In genomic region chr1:8903908-8904650, GRCh38 we compare ENCODE assay signal across 8 cellular contexts. TPM values are rescaled to one million over a fixed set of nuclear protein-coding genes. Genes with fewer than 3 reads are reported as not detected.
A peak's percentile ranks its signal among the peaks of the same experiment; 100 is the strongest.
DNase-seq lines count a peak whose midpoint lies in the region; ATAC-seq, FAIRE-seq and TF ChIP-seq lines count a peak whose summit lies in the region.

No MANE protein-coding gene starts in this region.

- H3K9me3 ChIP-seq in mesenchymal stem cell (ENCODE audit: control insufficient read depth, low read length) (no peaks in the 10 kb centered on the region), mucosa of descending colon (no peaks in the 10 kb centered on the region)

- no peak overlapping the region for H2BK120ac ChIP-seq in mesenchymal stem cell (ENCODE audit: low read depth, low read length)

- FAIRE-seq in bronchial epithelial cell (lab: Jason Lieb, UNC) = peak; percentile 50
- no peak for FAIRE-seq in frontal cortex (lab: Jason Lieb, UNC)

- H2AFZ ChIP-seq in mesenchymal stem cell (ENCODE audit: low read depth, low read length) = no peak overlapping the region

- H3K27ac ChIP-seq in mesenchymal stem cell (ENCODE audit: low read length, poor library complexity, severe bottlenecking) = peak overlapping the region; percentile 82

- 56% methylated on average over 6 of the region's 6 CpGs for WGBS in mesenchymal stem cell

- H4K8ac ChIP-seq in mesenchymal stem cell (ENCODE audit: low read length) = no peak overlapping the region

- no peaks in the 10 kb centered on the region for H3K79me1 ChIP-seq in mesenchymal stem cell (replicated peaks; ENCODE audit: low read length, poor library complexity, severe bottlenecking)

- H3K4ac ChIP-seq in mesenchymal stem cell (ENCODE audit: low read depth in 1 of 2, low read length in 2 of 2) = no peak overlapping the region

- peak overlapping the region; percentile 63 for H2AK5ac ChIP-seq in mesenchymal stem cell (ENCODE audit: low read length, severe bottlenecking)

- H3K4me2 ChIP-seq in mesenchymal stem cell (ENCODE audit: low read length, poor library complexity, severe bottlenecking) = no peak overlapping the region

- H3K18ac ChIP-seq in mesenchymal stem cell (ENCODE audit: low read depth in 1 of 2, low read length in 2 of 2) = no peak overlapping the region

- peak overlapping the region in 1 of 2 experiments; percentile 23 for H2BK12ac ChIP-seq in mesenchymal stem cell (ENCODE audit: low read length in 2 of 2)

- no peak overlapping the region for H2BK5ac ChIP-seq in mesenchymal stem cell (ENCODE audit: low read depth, low read length, poor library complexity, severe bottlenecking)

- no peak overlapping the region for H2BK15ac ChIP-seq in mesenchymal stem cell (ENCODE audit: low read depth, poor library complexity, severe bottlenecking)

- DNase-seq in AG09319 (ENCODE audit: extremely low read depth, low read depth) = peak; percentile 88
- DNase-seq in MV-4-11 (lab: John Stamatoyannopoulos, UW) = peak; percentile 55
- peak; percentile 93 for DNase-seq in bronchial epithelial cell (ENCODE audit: low read depth)
- peak; percentile 82 for DNase-seq in mesenchymal stem cell
- DNase-seq in mucosa of descending colon = no peak
- DNase-seq in frontal cortex (ENCODE audit: low spot score in 2 of 2) = no peak

- no peak for ATAC-seq in GM19351 (IDR thresholded peaks at IDR 0.05; ENCODE audit: unreplicated experiment)
- ATAC-seq in mucosa of descending colon = no peak
- no peak for ATAC-seq in HG02610 (IDR thresholded peaks at IDR 0.05; ENCODE audit: unreplicated experiment)

- no peak overlapping the region for H4K91ac ChIP-seq in mesenchymal stem cell (ENCODE audit: low read length)

- H3K27me3 ChIP-seq in bronchial epithelial cell (ENCODE audit: control insufficient read depth, insufficient read depth, low read length) (no peaks in the 10 kb centered on the region), mesenchymal stem cell (ENCODE audit: control insufficient read depth in 1 of 2, insufficient read depth in 1 of 2, low read length in 2 of 2) (no peaks in the 10 kb centered on the region)

- H3K4me1 ChIP-seq in mesenchymal stem cell (ENCODE audit: control insufficient read depth, insufficient read depth, low read depth, low read length) (peaks cover 20% of the 10 kb centered on the region), mucosa of descending colon (ENCODE audit: low read depth) (no peaks in the 10 kb centered on the region)

- H3K4me3 ChIP-seq in bronchial epithelial cell (ENCODE audit: low read depth, low read length) (no peak overlapping the region), mesenchymal stem cell (ENCODE audit: insufficient read depth in 1 of 2, low read depth in 1 of 2, low read length in 2 of 2) (peak overlapping the region in 1 of 2 experiments; percentile 26), mucosa of descending colon (no peak overlapping the region)

- no peak overlapping the region for H3K23ac ChIP-seq in mesenchymal stem cell (ENCODE audit: low read length in 2 of 2)

- H3K36me3 ChIP-seq in bronchial epithelial cell (ENCODE audit: control insufficient read depth, insufficient read depth, low read length) (no peaks in the 10 kb centered on the region), mesenchymal stem cell (ENCODE audit: control insufficient read depth in 1 of 2, insufficient read depth in 2 of 2, low read depth in 1 of 2, low read length in 2 of 2) (no peaks in the 10 kb centered on the region), mucosa of descending colon (ENCODE audit: low read depth) (no peaks in the 10 kb centered on the region)

- H3K14ac ChIP-seq in mesenchymal stem cell (ENCODE audit: low read length in 2 of 2) = no peak overlapping the region

- TF ChIP-seq CTCF in AG09319 (IDR thresholded peaks at IDR 0.05; ENCODE audit: low read depth, low read length) = no peak
- no peak for TF ChIP-seq CTCF in bronchial epithelial cell (IDR thresholded peaks at IDR 0.05; ENCODE audit: insufficient read depth, low read length, severe bottlenecking)
- no peak for TF ChIP-seq CTCF in mucosa of descending colon (IDR thresholded peaks at IDR 0.05)

- intact Hi-C loops in mucosa of descending colon (cut with DNase I, micrococcal nuclease) = no loop called here

- H3K9ac ChIP-seq in mesenchymal stem cell (ENCODE audit: low read length) = peak overlapping the region; percentile 47

RNA-seq across cellular contexts. Expression of gene ENO1, which starts 25.6 kb away (rescaled TPM):
- total RNA-seq in bronchial epithelial cell (981 and 1,539 TPM in 2 replicates), mucosa of descending colon (100 to 1,000 TPM; 383 to 734 (median 494) TPM), frontal cortex (261 TPM)
- 762 TPM for polyA plus RNA-seq in mesenchymal stem cell (2013, experiment 1 of 2)
- 753 TPM for polyA plus RNA-seq in mesenchymal stem cell (2013, experiment 2 of 2)

RNA-seq across cellular contexts. Expression of gene CA6, which starts 41.6 kb away (rescaled TPM):
- total RNA-seq in bronchial epithelial cell (not detected in 2 replicates), mucosa of descending colon (not detected), frontal cortex (not detected)
- not detected for polyA plus RNA-seq in mesenchymal stem cell (2013, experiment 1 of 2)
- not detected for polyA plus RNA-seq in mesenchymal stem cell (2013, experiment 2 of 2)

Comparison
In these comparisons a context has a peak if more than half of its experiments do, and no peak if none do; other contexts are left out.
1. DNase-seq: peak in AG09319 (single experiment), MV-4-11 (single experiment), bronchial epithelial cell (single experiment) and mesenchymal stem cell (single experiment); none in mucosa of descending colon (0 of 3) and frontal cortex (0 of 2).